Comparison of ENCODE assay signal across 7 cellular contexts in the genomic region with DNA sequence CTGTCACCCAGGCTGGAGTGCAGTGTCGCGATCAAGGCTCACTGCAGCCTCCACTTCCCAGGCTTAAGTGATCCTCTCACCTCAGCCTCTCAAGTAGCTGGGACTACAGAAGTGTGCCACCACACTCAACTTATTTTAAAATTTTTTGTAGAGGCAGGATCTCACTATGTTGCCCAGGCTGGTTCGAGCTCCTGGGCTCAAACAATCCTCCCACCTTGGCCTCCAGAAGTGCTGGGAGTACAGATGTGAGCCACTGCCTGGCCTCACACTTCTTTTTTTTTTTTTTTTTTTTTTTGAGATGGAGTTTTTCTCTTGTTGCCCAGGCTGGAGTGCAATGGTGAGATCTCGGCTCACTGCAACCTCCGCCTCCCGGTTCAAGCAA. TPM values are rescaled to one million over a fixed set of nuclear protein-coding genes. Genes with fewer than 3 reads are reported as not detected.
"Had no signal": no experiment of that assay in that cellular context is flagged by ENCODE, and none has a peak within 500 bp of the region (broad histone marks: within the 10 kb centered on the region; RNA-seq: fewer than 3 reads in every experiment).

No MANE protein-coding gene starts in this region.

RNA-seq across cellular contexts. Expression of a gene that starts 40.9 kb away (rescaled TPM):
- total RNA-seq: activated CD4-positive, alpha-beta memory T cell treated with anti-CD3 and anti-CD28 coated beads, Interleukin-2, amount 10 ng/mL, durations not matched to agents 7 days and 5 days; activated CD4-positive, alpha-beta T cell treated with anti-CD3 and anti-CD28 coated beads, Interleukin-2, amount 10 ng/mL, durations not matched to agents 7 days and 5 days; activated naive CD4-positive, alpha-beta T cell treated with anti-CD3 and anti-CD28 coated beads, Interleukin-2, amount 50 U/mL, for 72 hours; activated naive CD8-positive, alpha-beta T cell treated with anti-CD3 and anti-CD28 coated beads, Interleukin-2, amount 10 ng/mL, durations not matched to agents 7 days and 5 days; activated T-cell treated with anti-CD3 and anti-CD28 coated beads, Interleukin-2, amount 50 U/mL, for 72 hours; dermis blood vessel endothelial cell; T-cell had no signal
